In the genomic region with DNA sequence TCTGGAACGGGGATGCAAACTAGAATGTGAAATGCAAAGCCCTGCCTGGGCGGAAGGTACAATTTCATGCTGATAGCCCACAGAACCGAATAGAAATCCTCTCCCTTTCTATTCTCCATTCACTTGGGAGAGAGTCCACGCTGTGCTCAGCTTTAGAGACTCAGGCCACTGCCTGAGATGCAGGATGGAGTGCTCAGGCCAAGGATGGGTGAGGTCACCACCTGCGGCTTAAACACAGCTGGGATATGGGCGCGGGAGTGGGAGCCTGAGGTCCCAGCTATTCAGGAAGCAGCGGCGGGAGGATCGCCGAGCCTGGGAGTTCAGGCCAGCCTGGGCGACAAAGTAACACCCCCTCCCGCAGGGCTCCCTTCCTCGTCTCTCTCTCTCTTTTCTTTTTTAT, we compare ENCODE assay signal across 8 cellular contexts. TPM values are rescaled to one million over a fixed set of nuclear protein-coding genes. Genes with fewer than 3 reads are reported as not detected.
DNase-seq lines count a peak whose midpoint lies in the region; ATAC-seq, FAIRE-seq and TF ChIP-seq lines count a peak whose summit lies in the region.

No MANE protein-coding gene starts in this region.

- ATAC-seq in GM18907 (IDR thresholded peaks at IDR 0.05; ENCODE audit: unreplicated experiment), result peak; percentile 11

- DNase-seq in AG10803 (ENCODE audit: low read depth), result peak; percentile 52
- peak; percentile 67 for DNase-seq in NCI-H146 treated with DMSO at 0.1 percent for 48 hours (lab: John Stamatoyannopoulos, UW; ENCODE audit: unreplicated experiment)
- no peak for DNase-seq in bronchial epithelial cell (ENCODE audit: low read depth)
- peak; percentile 50 for DNase-seq in left kidney (ENCODE audit: low read depth, low spot score)
- DNase-seq in NCI-H187 treated with DMSO at 0.1 percent for 48 hours (lab: John Stamatoyannopoulos, UW), result no peak
- no peak for DNase-seq in midbrain (lab: John Stamatoyannopoulos, UW)

- H3K9me3 ChIP-seq in subcutaneous abdominal adipose tissue (ENCODE audit: control insufficient read depth in 5 of 5, low read length in 5 of 5), result no peaks in the 10 kb centered on the region

- H3K4me1 ChIP-seq in subcutaneous abdominal adipose tissue (ENCODE audit: control insufficient read depth in 5 of 5, insufficient read depth in 5 of 5, low read length in 5 of 5), result peaks cover 0 to 18% (median 16%) of the 10 kb centered on the region in 5 donors

- H3K4me3 ChIP-seq in AG10803 (ENCODE audit: low read length) (peak overlapping the region; percentile 67), bronchial epithelial cell (ENCODE audit: low read depth, low read length) (peak overlapping the region; percentile 61), subcutaneous abdominal adipose tissue (ENCODE audit: low read depth in 1 of 5, low read length in 5 of 5) (peak overlapping the region; percentile 49 to 95 (median 69))

- no peak for FAIRE-seq in bronchial epithelial cell (lab: Jason Lieb, UNC)

- H3K9ac ChIP-seq in subcutaneous abdominal adipose tissue (ENCODE audit: low read length in 5 of 5), result peak overlapping the region in 2 of 5 donors; percentile 4 to 51

- H3K36me3 ChIP-seq in bronchial epithelial cell (ENCODE audit: control insufficient read depth, insufficient read depth, low read length), result no peaks in the 10 kb centered on the region
- H3K36me3 ChIP-seq in subcutaneous abdominal adipose tissue (ENCODE audit: control insufficient read depth in 5 of 5, insufficient read depth in 5 of 5, low read length in 5 of 5), result peaks cover 0 to 11% (median 0%) of the 10 kb centered on the region in 5 donors

- no peaks in the 10 kb centered on the region for H3K27me3 ChIP-seq in bronchial epithelial cell (ENCODE audit: control insufficient read depth, insufficient read depth, low read length)
- H3K27me3 ChIP-seq in subcutaneous abdominal adipose tissue (ENCODE audit: control insufficient read depth in 5 of 5, insufficient read depth in 4 of 5, low read length in 5 of 5), result no peaks in the 10 kb centered on the region

- H3K27ac ChIP-seq in subcutaneous abdominal adipose tissue (ENCODE audit: low read depth, low read length), result peak overlapping the region; percentile 69

- TF ChIP-seq CTCF in AG10803 (conservative IDR thresholded peaks at IDR 0.05; ENCODE audit: low read length), result no peak
- no peak for TF ChIP-seq CTCF in bronchial epithelial cell (IDR thresholded peaks at IDR 0.05; ENCODE audit: insufficient read depth, low read length, severe bottlenecking)

RNA-seq across cellular contexts. Expression of a gene that starts 0.4 kb away (rescaled TPM):
- total RNA-seq in bronchial epithelial cell, result 132 and 163 TPM in 2 replicates

Comparison
In these comparisons a context has a peak if more than half of its experiments do, and no peak if none do; other contexts are left out.
1. DNase-seq: peak in AG10803 (single experiment), NCI-H146 treated with DMSO at 0.1 percent for 48 hours (single experiment) and left kidney (single experiment); none in bronchial epithelial cell (single experiment), NCI-H187 treated with DMSO at 0.1 percent for 48 hours (single experiment) and midbrain (single experiment).
2. Peak in every context shown above with its lines, with median percentiles within 50 percentile points of each other: H3K4me3 ChIP-seq.